In genomic region chr2:152395132-152396024, GRCh38 we compare ENCODE assay signal across 13 cellular contexts.
DNase-seq lines count a peak whose midpoint lies in the region; ATAC-seq and TF ChIP-seq lines count a peak whose summit lies in the region.
"Had no signal": no experiment of that assay in that cellular context is flagged by ENCODE, and none has a peak within 500 bp of the region (broad histone marks: within the 10 kb centered on the region; RNA-seq: fewer than 3 reads in every experiment).

No MANE protein-coding gene starts in this region.

- H3K36me3 Mint-ChIP-seq in immature natural killer cell: no peaks in the 10 kb centered on the region
- H3K36me3 Mint-ChIP-seq: CD4-positive, CD25-positive, alpha-beta regulatory T cell had no signal

- H3K27me3 ChIP-seq in BLaER1 treated with 17β-estradiol and CSF1 and Interleukin-3, amounts not matched to agents 10 nM and 100 nM: no peaks in the 10 kb centered on the region
- H3K27me3 ChIP-seq in body of pancreas (no peaks in the 10 kb centered on the region), left ventricle myocardium inferior (ENCODE audit: low read depth) (no peaks in the 10 kb centered on the region), skeletal muscle satellite cell (ENCODE audit: control insufficient read depth, insufficient read depth, low read length) (no peaks in the 10 kb centered on the region)

- TF ChIP-seq CTCF in body of pancreas (IDR thresholded peaks at IDR 0.05): no peak
- TF ChIP-seq CTCF in left ventricle myocardium inferior (IDR thresholded peaks at IDR 0.05; ENCODE audit: borderline replicate concordance): no peak

- H3K9me3 Mint-ChIP-seq in immature natural killer cell: no peaks in the 10 kb centered on the region

- H3K9ac ChIP-seq in BLaER1 treated with 17β-estradiol and CSF1 and Interleukin-3, amounts not matched to agents 10 nM and 100 nM: no peak overlapping the region
- H3K9ac ChIP-seq in skeletal muscle satellite cell (ENCODE audit: low read depth, low read length): peak overlapping the region; percentile 54

- peaks cover under 1 to 74% (median 28%) of the 10 kb centered on the region in 11 experiments; a peak in 17 of 22 replicates for H3K36me3 ChIP-seq in BLaER1 treated with 17β-estradiol and CSF1 and Interleukin-3, amounts not matched to agents 10 nM and 100 nM
- H3K36me3 ChIP-seq in body of pancreas (replicated peaks in 1 of 2; ENCODE audit: insufficient read depth in 1 of 2, low read depth in 2 of 2) (no peaks in the 10 kb centered on the region), left ventricle myocardium inferior (no peaks in the 10 kb centered on the region), skeletal muscle satellite cell (ENCODE audit: insufficient read depth, low read length) (no peaks in the 10 kb centered on the region)

- ATAC-seq in body of pancreas (no peak), GM21367 (IDR thresholded peaks at IDR 0.05; ENCODE audit: unreplicated experiment) (no peak)

- peak in 3 of 4 donors; percentile 12 to 56 (median 28) for DNase-seq in body of pancreas
- no peak for DNase-seq in left ventricle myocardium inferior
- DNase-seq in NCI-H1417 (lab: John Stamatoyannopoulos, UW): no peak
- DNase-seq in immature natural killer cell: no peak
- DNase-seq in SKM-1 (lab: John Stamatoyannopoulos, UW; ENCODE audit: unreplicated experiment): no peak
- DNase-seq: activated CD4-positive, alpha-beta T cell treated with anti-CD3 and anti-CD28 coated beads, Interleukin-2, amount 50 U/mL, for 1 hour; activated naive CD4-positive, alpha-beta T cell; CD4-positive, CD25-positive, alpha-beta regulatory T cell; NCI-H446 treated with DMSO at 0.1 percent for 48 hours had no signal

- no peak overlapping the region for H3K27ac Mint-ChIP-seq in immature natural killer cell
- H3K27ac Mint-ChIP-seq: CD4-positive, CD25-positive, alpha-beta regulatory T cell had no signal

- no peak overlapping the region for H3K4me3 ChIP-seq in BLaER1 treated with 17β-estradiol and CSF1 and Interleukin-3, amounts not matched to agents 10 nM and 100 nM
- H3K4me3 ChIP-seq in body of pancreas: no peak overlapping the region
- H3K4me3 ChIP-seq in left ventricle myocardium inferior: peak overlapping the region; percentile 45
- H3K4me3 ChIP-seq in skeletal muscle satellite cell (ENCODE audit: low read length): peak overlapping the region; percentile 60
- H3K4me3 ChIP-seq: SK-N-MC had no signal

- peaks cover 27 to 99% (median 85%) of the 10 kb centered on the region in 11 experiments; a peak in 21 of 22 replicates for H4K20me1 ChIP-seq in BLaER1 treated with 17β-estradiol and CSF1 and Interleukin-3, amounts not matched to agents 10 nM and 100 nM

- no peak overlapping the region for H3K4me3 Mint-ChIP-seq in immature natural killer cell
- H3K4me3 Mint-ChIP-seq: CD4-positive, CD25-positive, alpha-beta regulatory T cell had no signal

- H3K4me1 Mint-ChIP-seq in immature natural killer cell: no peaks in the 10 kb centered on the region
- H3K4me1 Mint-ChIP-seq: CD4-positive, CD25-positive, alpha-beta regulatory T cell had no signal

- intact Hi-C loops in body of pancreas (cut with DNase I): no loop called here
- intact Hi-C loops in left ventricle myocardium inferior (cut with micrococcal nuclease): no loop called here

- peak overlapping the region in 6 of 11 experiments; percentile 3 to 62 (median 35); a peak in 8 of 22 replicates for H3K27ac ChIP-seq in BLaER1 treated with 17β-estradiol and CSF1 and Interleukin-3, amounts not matched to agents 10 nM and 100 nM
- H3K27ac ChIP-seq in body of pancreas: no peak overlapping the region
- H3K27ac ChIP-seq in left ventricle myocardium inferior (replicated peaks): peak overlapping the region; percentile 54
- H3K27ac ChIP-seq: SK-N-MC had no signal

- H3K4me1 ChIP-seq in BLaER1 treated with 17β-estradiol and CSF1 and Interleukin-3, amounts not matched to agents 10 nM and 100 nM: peaks cover 32 to 99% (median 64%) of the 10 kb centered on the region in 10 experiments
- H3K4me1 ChIP-seq in body of pancreas (peaks cover 3% of the 10 kb centered on the region), left ventricle myocardium inferior (peaks cover 12% of the 10 kb centered on the region), skeletal muscle satellite cell (ENCODE audit: control insufficient read depth, insufficient read depth, low read length) (peaks cover 24% of the 10 kb centered on the region)

- WGBS in body of pancreas, 2 donors: 76 to 78% methylated on average over 9 of the region's 9 CpGs

- TF ChIP-seq POLR2A in body of pancreas (IDR thresholded peaks at IDR 0.05): no peak

- peaks cover 0 to 6% (median 3%) of the 10 kb centered on the region in 3 donors for H3K27me3 Mint-ChIP-seq in immature natural killer cell (ENCODE audit: low read depth in 3 of 3)

- H3K9me3 ChIP-seq in BLaER1 treated with 17β-estradiol and CSF1 and Interleukin-3, amounts not matched to agents 10 nM and 100 nM (replicated peaks in 1 of 11): peaks cover 0 to 4% (median 0%) of the 10 kb centered on the region in 11 experiments; a peak in 1 of 22 replicates
- no peaks in the 10 kb centered on the region for H3K9me3 ChIP-seq in body of pancreas
- no peaks in the 10 kb centered on the region for H3K9me3 ChIP-seq in left ventricle myocardium inferior (replicated peaks)
- H3K9me3 ChIP-seq in skeletal muscle satellite cell (replicated peaks; ENCODE audit: low read length): no peaks in the 10 kb centered on the region

- H3K4me2 ChIP-seq in BLaER1 treated with 17β-estradiol and CSF1 and Interleukin-3, amounts not matched to agents 10 nM and 100 nM: peak overlapping the region in 6 of 11 experiments; percentile 29 to 67 (median 53); a peak in 10 of 22 replicates
- H3K4me2 ChIP-seq in skeletal muscle satellite cell (ENCODE audit: low read length): peak overlapping the region; percentile 76

Comparison
In these comparisons a context has a peak if more than half of its experiments do, and no peak if none do; other contexts are left out.
1. H3K27ac ChIP-seq: peak in BLaER1 treated with 17β-estradiol and CSF1 and Interleukin-3, amounts not matched to agents 10 nM and 100 nM (6 of 11) and left ventricle myocardium inferior (single experiment); none in body of pancreas (0 of 4).
2. H3K4me3 ChIP-seq: peak in left ventricle myocardium inferior (single experiment) and skeletal muscle satellite cell (single experiment); none in BLaER1 treated with 17β-estradiol and CSF1 and Interleukin-3, amounts not matched to agents 10 nM and 100 nM (0 of 10) and body of pancreas (0 of 2).
3. DNase-seq: peak in body of pancreas (3 of 4); none in left ventricle myocardium inferior (single experiment), NCI-H1417 (0 of 3), immature natural killer cell (0 of 3) and SKM-1 (single experiment).